ENCODE assay signal across 12 cellular contexts in the genomic region with DNA sequence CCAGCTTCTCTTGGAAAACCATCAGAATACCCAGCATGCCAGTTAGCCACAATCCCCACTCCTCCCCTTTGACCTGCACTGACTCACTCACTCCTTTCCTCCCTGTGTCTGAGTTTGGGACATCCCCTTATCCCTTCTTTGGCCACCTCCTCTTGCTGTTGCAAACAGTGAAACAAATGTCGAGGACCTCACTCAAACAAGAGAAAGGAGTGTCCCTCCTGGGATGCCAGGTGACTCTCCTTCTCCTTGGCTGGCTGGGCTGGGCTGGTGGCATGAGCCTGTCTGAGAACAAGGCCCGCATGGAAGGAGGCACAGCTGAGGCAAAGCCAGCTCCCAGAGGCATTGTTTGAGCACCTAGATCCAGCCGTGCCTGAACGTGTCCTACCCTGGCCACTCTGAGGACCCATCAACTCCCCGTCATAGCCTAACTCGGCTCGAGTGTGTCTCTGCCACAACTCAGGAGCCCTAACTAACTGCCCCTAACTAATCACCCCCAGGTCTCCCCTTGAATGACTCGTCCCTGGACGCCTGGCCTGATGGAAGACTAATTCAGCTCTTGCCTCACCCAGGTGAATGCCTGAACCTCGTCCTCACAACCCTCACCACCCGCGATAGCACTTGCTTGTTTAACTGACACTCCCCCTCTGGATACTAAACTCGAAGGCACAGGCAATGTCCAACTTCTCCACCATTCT. TPM values are rescaled to one million over a fixed set of nuclear protein-coding genes. Genes with fewer than 3 reads are reported as not detected.
DNase-seq lines count a peak whose midpoint lies in the region; ATAC-seq and TF ChIP-seq lines count a peak whose summit lies in the region.
"Had no signal": no experiment of that assay in that cellular context is flagged by ENCODE, and none has a peak within 500 bp of the region (broad histone marks: within the 10 kb centered on the region; RNA-seq: fewer than 3 reads in every experiment).

No MANE protein-coding gene starts in this region.

- H3K9ac ChIP-seq in endodermal cell (ENCODE audit: extremely low read depth, low read length, poor library complexity, severe bottlenecking), result no peak overlapping the region

- H3K4me1 Mint-ChIP-seq in endodermal cell (peaks cover under 1% of the 10 kb centered on the region), neural crest cell (peaks cover 35% of the 10 kb centered on the region)

- H3K9me3 ChIP-seq in endodermal cell (ENCODE audit: control insufficient read depth, low read length), result no peaks in the 10 kb centered on the region
- H3K9me3 ChIP-seq: pancreas had no signal

- H3K4me3 ChIP-seq in endodermal cell (ENCODE audit: low read length), result no peak overlapping the region
- no peak overlapping the region for H3K4me3 ChIP-seq in lower leg skin (ENCODE audit: low read depth, poor library complexity, severe bottlenecking)
- H3K4me3 ChIP-seq: pancreas had no signal

- H3K27ac Mint-ChIP-seq in endodermal cell (peak overlapping the region; percentile 45), neural crest cell (ENCODE audit: unreplicated experiment) (peak overlapping the region; percentile 32)
- H3K27ac Mint-ChIP-seq: stimulated activated memory B cell treated with anti-CD40 and anti-IgM and Interleukin-4, amounts not matched to agents 10 μg/mL and 1 μg/mL and 100 μg/mL, for 72 hours had no signal

- peak; percentile 92 for DNase-seq in AG08396 (ENCODE audit: low spot score)
- DNase-seq in M059J (ENCODE audit: low read depth), result peak; percentile 81
- no peak for DNase-seq in endodermal cell
- no peak for DNase-seq in neural crest cell (ENCODE audit: low read depth, low spot score)
- no peak for DNase-seq in NK-92 (lab: John Stamatoyannopoulos, UW; ENCODE audit: unreplicated experiment)
- DNase-seq in caudate nucleus (lab: John Stamatoyannopoulos, UW), result no peak
- DNase-seq in lower leg skin (ENCODE audit: low spot score in 2 of 2), result no peak
- DNase-seq: DMS 273 treated with DMSO at 0.1 percent for 48 hours, NCI-H1092 treated with DMSO at 0.1 percent for 48 hours had no signal

- H3K36me3 Mint-ChIP-seq in endodermal cell (ENCODE audit: low read depth) (peaks cover 8% of the 10 kb centered on the region), neural crest cell (ENCODE audit: low read depth) (no peaks in the 10 kb centered on the region)

- H3K9me3 Mint-ChIP-seq in endodermal cell (peaks cover under 1% of the 10 kb centered on the region), neural crest cell (no peaks in the 10 kb centered on the region)
- H3K9me3 Mint-ChIP-seq: stimulated activated memory B cell treated with anti-CD40 and anti-IgM and Interleukin-4, amounts not matched to agents 10 μg/mL and 1 μg/mL and 100 μg/mL, for 72 hours had no signal

- peaks cover 5% of the 10 kb centered on the region for H3K36me3 ChIP-seq in endodermal cell (ENCODE audit: control insufficient read depth, insufficient read depth, low read length)
- H3K36me3 ChIP-seq: pancreas had no signal

- no peak for ATAC-seq in HG03108 (IDR thresholded peaks at IDR 0.05; ENCODE audit: unreplicated experiment)
- ATAC-seq: pancreas; stimulated activated memory B cell treated with anti-CD40 and anti-IgM and Interleukin-4, amounts not matched to agents 10 μg/mL and 1 μg/mL and 100 μg/mL, for 72 hours had no signal

- no peaks in the 10 kb centered on the region for H3K4me1 ChIP-seq in endodermal cell (ENCODE audit: control insufficient read depth, insufficient read depth, low read length)

- intact Hi-C loops in lower leg skin (cut with DNase I; ENCODE audit: low total_unique reads), result no loop called here

- no peak for TF ChIP-seq POLR2A in lower leg skin (IDR thresholded peaks at IDR 0.05)

- H3K27me3 Mint-ChIP-seq in endodermal cell (ENCODE audit: insufficient read depth) (no peaks in the 10 kb centered on the region), neural crest cell (ENCODE audit: low read depth) (no peaks in the 10 kb centered on the region)
- H3K27me3 Mint-ChIP-seq: stimulated activated memory B cell treated with anti-CD40 and anti-IgM and Interleukin-4, amounts not matched to agents 10 μg/mL and 1 μg/mL and 100 μg/mL, for 72 hours had no signal

- no peak overlapping the region for H3K4me3 Mint-ChIP-seq in endodermal cell
- no peak overlapping the region for H3K4me3 Mint-ChIP-seq in neural crest cell
- H3K4me3 Mint-ChIP-seq: stimulated activated memory B cell treated with anti-CD40 and anti-IgM and Interleukin-4, amounts not matched to agents 10 μg/mL and 1 μg/mL and 100 μg/mL, for 72 hours had no signal

- WGBS in endodermal cell (ENCODE audit: insufficient coverage in 1 of 2, insufficient read length in 1 of 2), 2 experiments, result 90 to 92% methylated on average over 8 to 13 of the region's 13 CpGs
- 51 to 64% methylated on average over 13 of the region's 13 CpGs for WGBS in lower leg skin, 2 donors

- H3K27ac ChIP-seq in endodermal cell (ENCODE audit: low read depth, low read length) (no peak overlapping the region), caudate nucleus (ENCODE audit: low read depth, low read length) (no peak overlapping the region)
- H3K27ac ChIP-seq: pancreas had no signal

- TF ChIP-seq CTCF in endodermal cell (conservative IDR thresholded peaks at IDR 0.05) (no peak), neural crest cell (conservative IDR thresholded peaks at IDR 0.05) (no peak), lower leg skin (IDR thresholded peaks at IDR 0.05) (no peak)

- H3K27me3 ChIP-seq in endodermal cell (ENCODE audit: control insufficient read depth, insufficient read depth, low read length, poor library complexity, severe bottlenecking), result no peaks in the 10 kb centered on the region
- H3K27me3 ChIP-seq: pancreas had no signal

RNA-seq across cellular contexts. Expression of a gene that starts 43.0 kb away (rescaled TPM):
- total RNA-seq in M059J (2014; rRNA removed; shearing (Covaris generic)), result 16.5 and 54.8 TPM in 2 replicates
- total RNA-seq in endodermal cell (100 to 1,000 TPM; 185 to 207 TPM), neural crest cell (143 and 144 TPM in 2 replicates), lower leg skin (100 to 1,000 TPM in 3 of 4 donors, 10 to 100 TPM in 1; 92.1 to 262 (median 137) TPM)
- 112 TPM for polyA plus RNA-seq in endodermal cell (2013, experiment 1 of 2)
- polyA plus RNA-seq in endodermal cell (2013, experiment 2 of 2), result 110 TPM

Comparison
In these comparisons a context has a peak if more than half of its experiments do, and no peak if none do; other contexts are left out.
1. DNase-seq: peak in AG08396 (single experiment) and M059J (single experiment); none in endodermal cell (single experiment), neural crest cell (single experiment), NK-92 (single experiment), caudate nucleus (0 of 61) and lower leg skin (0 of 2).